ENCODE assay signal across 12 cellular contexts in the genomic region with DNA sequence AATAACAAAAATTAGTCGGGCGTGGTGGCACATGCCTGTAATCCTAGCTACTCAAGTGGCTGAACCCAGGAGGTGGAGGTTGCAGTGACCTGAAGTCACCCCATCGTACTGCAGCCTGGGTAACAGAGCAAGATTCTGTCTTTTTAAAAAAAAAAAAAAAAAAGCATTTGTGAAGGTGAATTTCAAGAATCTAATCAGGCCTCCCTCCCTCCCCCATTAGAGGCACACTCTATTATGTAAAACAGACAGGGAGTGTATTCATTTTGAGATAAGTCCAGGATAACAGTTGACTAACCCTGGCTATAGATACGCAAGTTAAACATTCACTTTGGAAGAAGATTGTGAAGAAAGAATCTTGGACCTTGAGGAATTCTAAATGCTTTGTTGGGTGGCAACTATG. TPM values are rescaled to one million over a fixed set of nuclear protein-coding genes. Genes with fewer than 3 reads are reported as not detected.
DNase-seq lines count a peak whose midpoint lies in the region; ATAC-seq and TF ChIP-seq lines count a peak whose summit lies in the region.
"Had no signal": no experiment of that assay in that cellular context is flagged by ENCODE, and none has a peak within 500 bp of the region (broad histone marks: within the 10 kb centered on the region; RNA-seq: fewer than 3 reads in every experiment).

No MANE protein-coding gene starts in this region.

- WGBS in mesodermal cell (ENCODE audit: insufficient coverage in 2 of 2), 2 experiments: no CpG with 5 or more reads among the region's 4 CpGs

- H3K4me1 Mint-ChIP-seq in activated naive CD8-positive, alpha-beta T cell treated with anti-CD3 and anti-CD28 coated beads for 36 hours: peaks cover 61% of the 10 kb centered on the region

- H3K27ac ChIP-seq in left ventricle myocardium inferior (replicated peaks) (no peak overlapping the region), mesodermal cell (ENCODE audit: low read depth, low read length, severe bottlenecking) (no peak overlapping the region), upper lobe of right lung (peak overlapping the region; percentile 6)
- H3K27ac ChIP-seq: C4-2B, PC-9 had no signal

- H3K36me3 ChIP-seq in left ventricle myocardium inferior (peaks cover 18% of the 10 kb centered on the region), mesodermal cell (ENCODE audit: control insufficient read depth, insufficient read depth, low read length) (peaks cover 66% of the 10 kb centered on the region), upper lobe of right lung (peaks cover 44% of the 10 kb centered on the region)

- H3K4me1 ChIP-seq in left ventricle myocardium inferior (peaks cover 77% of the 10 kb centered on the region), mesodermal cell (ENCODE audit: control insufficient read depth, insufficient read depth, low read length, poor library complexity, severe bottlenecking) (peaks cover 8% of the 10 kb centered on the region), upper lobe of right lung (peaks cover 54% of the 10 kb centered on the region)

- intact Hi-C loops in left ventricle myocardium inferior (cut with micrococcal nuclease) (no loop called here), Right ventricle myocardium inferior (cut with DNase I) (loop anchor here (10.0 kb wide), 2 partner anchors 287 to 343 kb away; no protein-coding TSS in a partner anchor), upper lobe of right lung (cut with DNase I) (no loop called here)

- H3K27me3 ChIP-seq in left ventricle myocardium inferior (ENCODE audit: low read depth) (no peaks in the 10 kb centered on the region), upper lobe of right lung (no peaks in the 10 kb centered on the region)

- H3K4me3 ChIP-seq in left ventricle myocardium inferior (peak overlapping the region; percentile 75), mesodermal cell (ENCODE audit: extremely low read depth, insufficient read depth, low read length, poor library complexity, severe bottlenecking) (peak overlapping the region; percentile 67), upper lobe of right lung (peak overlapping the region; percentile 82)
- H3K4me3 ChIP-seq: PC-9 had no signal

- no peak for ATAC-seq in Right ventricle myocardium inferior
- no peak for ATAC-seq in upper lobe of right lung
- no peak for ATAC-seq in HG03342 (IDR thresholded peaks at IDR 0.05; ENCODE audit: unreplicated experiment)

- H3K27ac Mint-ChIP-seq in activated naive CD8-positive, alpha-beta T cell treated with anti-CD3 and anti-CD28 coated beads for 36 hours: peak overlapping the region; percentile 96

- TF ChIP-seq CTCF in left ventricle myocardium inferior (IDR thresholded peaks at IDR 0.05; ENCODE audit: borderline replicate concordance) (no peak), upper lobe of right lung (IDR thresholded peaks at IDR 0.05) (no peak)

- peak overlapping the region; percentile 87 for H3K4me3 Mint-ChIP-seq in activated naive CD8-positive, alpha-beta T cell treated with anti-CD3 and anti-CD28 coated beads for 36 hours

- H3K36me3 Mint-ChIP-seq in activated naive CD8-positive, alpha-beta T cell treated with anti-CD3 and anti-CD28 coated beads for 36 hours: peaks cover 75% of the 10 kb centered on the region

- peaks cover 11% of the 10 kb centered on the region for H3K9me3 Mint-ChIP-seq in activated naive CD8-positive, alpha-beta T cell treated with anti-CD3 and anti-CD28 coated beads for 36 hours

- DNase-seq in left ventricle myocardium inferior: no peak
- DNase-seq in Right ventricle myocardium inferior (ENCODE audit: missing footprints): no peak
- no peak for DNase-seq in activated naive CD8-positive, alpha-beta T cell treated with anti-CD3 and anti-CD28 coated beads for 36 hours
- DNase-seq in upper lobe of right lung: no peak
- no peak for DNase-seq in occipital lobe (lab: John Stamatoyannopoulos, UW)
- no peak for DNase-seq in RKO (ENCODE audit: low spot score)
- DNase-seq: amygdala, NCI-H187, PC-9 had no signal

- no peaks in the 10 kb centered on the region for H3K27me3 Mint-ChIP-seq in activated naive CD8-positive, alpha-beta T cell treated with anti-CD3 and anti-CD28 coated beads for 36 hours

- H3K9me3 ChIP-seq in left ventricle myocardium inferior (replicated peaks) (no peaks in the 10 kb centered on the region), mesodermal cell (ENCODE audit: control insufficient read depth, low read length) (no peaks in the 10 kb centered on the region), upper lobe of right lung (no peaks in the 10 kb centered on the region)

RNA-seq across cellular contexts. Expression of gene RESF1, which starts 2.9 kb away (rescaled TPM):
- total RNA-seq in left ventricle myocardium inferior (19.4 TPM), Right ventricle myocardium inferior (21.7 TPM), upper lobe of right lung (72.3 TPM), occipital lobe (61.0 TPM)
- total RNA-seq in activated naive CD8-positive, alpha-beta T cell treated with anti-CD3 and anti-CD28 coated beads for 36 hours: 10 to 100 TPM; 76.5 to 79.1 TPM
- 81.6 TPM for polyA plus RNA-seq in mesodermal cell (2013, experiment 1 of 2)
- 102 TPM for polyA plus RNA-seq in mesodermal cell (2013, experiment 2 of 2)
